Comparison of ENCODE assay signal across 20 cellular contexts in the genomic region with DNA sequence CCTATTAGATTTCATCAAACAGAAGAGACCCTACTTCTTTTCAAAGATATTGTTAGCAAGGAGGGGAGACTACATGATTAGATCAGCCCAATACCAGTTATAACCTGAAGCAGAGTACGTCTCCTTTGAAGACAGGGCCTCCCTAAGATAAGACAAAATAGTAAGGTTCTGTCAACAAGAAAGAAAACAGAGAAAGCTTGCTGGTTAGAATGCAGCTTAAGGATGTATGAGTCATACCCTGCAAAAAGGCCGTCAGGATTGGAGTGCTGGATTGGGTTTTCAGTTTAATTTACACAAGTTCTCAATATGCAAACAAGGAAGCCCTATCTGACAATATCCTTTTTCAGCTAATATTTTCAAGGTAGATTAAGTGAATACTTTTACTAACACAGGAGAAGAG.
DNase-seq lines count a peak whose midpoint lies in the region; ATAC-seq and TF ChIP-seq lines count a peak whose summit lies in the region.
"Had no signal": no experiment of that assay in that cellular context is flagged by ENCODE, and none has a peak within 500 bp of the region (broad histone marks: within the 10 kb centered on the region; RNA-seq: fewer than 3 reads in every experiment).

No MANE protein-coding gene starts in this region.

- peaks cover 0 to 3% (median 0%) of the 10 kb centered on the region in 3 experiments for H3K27me3 ChIP-seq in neuronal stem cell (ENCODE audit: control insufficient read depth in 3 of 3, insufficient read depth in 3 of 3, low read depth in 1 of 3, low read length in 3 of 3)

- H2BK120ac ChIP-seq in neuronal stem cell (ENCODE audit: low read depth, low read length), result no peak overlapping the region

- H3K4me3 Mint-ChIP-seq in activated naive CD4-positive, alpha-beta T cell treated with anti-CD3 and anti-CD28 coated beads for 36 hours, result no peak overlapping the region
- H3K4me3 Mint-ChIP-seq: CD14-positive monocyte had no signal

- H3K4me1 ChIP-seq in neuronal stem cell (ENCODE audit: control insufficient read depth in 2 of 2, insufficient read depth in 1 of 2, low read depth in 1 of 2, low read length in 2 of 2), result peaks cover 6 to 7% of the 10 kb centered on the region in 2 donors

- peak overlapping the region; percentile 12 for H2AFZ ChIP-seq in neuronal stem cell (ENCODE audit: low read length)

- no peak overlapping the region for H2BK5ac ChIP-seq in neuronal stem cell (ENCODE audit: low read length)

- H3K27ac Mint-ChIP-seq in activated naive CD4-positive, alpha-beta T cell treated with anti-CD3 and anti-CD28 coated beads for 36 hours, result no peak overlapping the region
- H3K27ac Mint-ChIP-seq: CD14-positive monocyte had no signal

- CTCF ChIA-PET in activated naive CD4-positive, alpha-beta T cell treated with anti-CD3 and anti-CD28 coated beads for 36 hours (lab: Charles Lee), result no interaction called here

- H3K27me3 Mint-ChIP-seq in activated naive CD4-positive, alpha-beta T cell treated with anti-CD3 and anti-CD28 coated beads for 36 hours (ENCODE audit: low read depth), result no peaks in the 10 kb centered on the region

- peaks cover 0 to 6% of the 10 kb centered on the region in 2 donors for H3K9me3 ChIP-seq in neuronal stem cell (replicated peaks in 1 of 2; ENCODE audit: control insufficient read depth in 2 of 2, insufficient read depth in 1 of 2, low read depth in 1 of 2, low read length in 2 of 2)

- intact Hi-C loops in activated naive CD4-positive, alpha-beta T cell treated with anti-CD3 and anti-CD28 coated beads for 36 hours (cut with micrococcal nuclease), result no loop called here

- no peak overlapping the region for H2BK12ac ChIP-seq in neuronal stem cell (ENCODE audit: low read length)

- no peak overlapping the region for H3K9ac ChIP-seq in neuronal stem cell (ENCODE audit: low read depth, low read length, poor library complexity)

- H4K8ac ChIP-seq in neuronal stem cell (ENCODE audit: low read depth, low read length), result no peak overlapping the region

- H2BK15ac ChIP-seq in neuronal stem cell (ENCODE audit: low read length), result no peak overlapping the region

- H3K23ac ChIP-seq in neuronal stem cell (ENCODE audit: low read depth, low read length, poor library complexity), result no peak overlapping the region

- no peaks in the 10 kb centered on the region for H3K36me3 Mint-ChIP-seq in activated naive CD4-positive, alpha-beta T cell treated with anti-CD3 and anti-CD28 coated beads for 36 hours (ENCODE audit: low read depth)
- H3K36me3 Mint-ChIP-seq: CD14-positive monocyte had no signal

- no peak overlapping the region for H3K4me2 ChIP-seq in neuronal stem cell (ENCODE audit: insufficient read depth, low read length, poor library complexity, severe bottlenecking)

- no peak overlapping the region for H2AK5ac ChIP-seq in neuronal stem cell (ENCODE audit: low read depth, low read length)

- H3K4me1 Mint-ChIP-seq in activated naive CD4-positive, alpha-beta T cell treated with anti-CD3 and anti-CD28 coated beads for 36 hours (ENCODE audit: low read depth), result no peaks in the 10 kb centered on the region
- H3K4me1 Mint-ChIP-seq: CD14-positive monocyte had no signal

- peak; percentile 32 for DNase-seq in ELF-1 (ENCODE audit: low read depth, low spot score)
- DNase-seq in amniotic epithelial cell (ENCODE audit: low read depth), result peak; percentile 81
- DNase-seq in fibroblast of villous mesenchyme (ENCODE audit: low read depth), result peak; percentile 67
- DNase-seq in neuronal stem cell (ENCODE audit: low spot score), result no peak
- DNase-seq in activated naive CD4-positive, alpha-beta T cell treated with anti-CD3 and anti-CD28 coated beads for 36 hours, result no peak
- no peak for DNase-seq in 8988T
- no peak for DNase-seq in SKM-1 treated with dmso at 0.1 percent for 144 hours (lab: John Stamatoyannopoulos, UW; ENCODE audit: unreplicated experiment)
- DNase-seq: AML-193, GOT3, MV-4-11, NCI-H1694 treated with DMSO at 0.1 percent for 48 hours, NCI-H2107, NCI-H226, NCI-H524, NCI-H82, SIG-M5 had no signal

- H3K4ac ChIP-seq in neuronal stem cell (ENCODE audit: low read length), result no peak overlapping the region

- no peak overlapping the region for H3K18ac ChIP-seq in neuronal stem cell (ENCODE audit: low read length)

- H4K91ac ChIP-seq in neuronal stem cell (ENCODE audit: low read depth, low read length, poor library complexity), result no peak overlapping the region

- H3K27ac ChIP-seq in neuronal stem cell (replicated peaks; ENCODE audit: low read length), result no peak overlapping the region

- no peak for ATAC-seq in GM18858 (IDR thresholded peaks at IDR 0.05; ENCODE audit: unreplicated experiment)
- ATAC-seq: GM12878, K562 had no signal

- TF ChIP-seq CTCF in fibroblast of villous mesenchyme (IDR thresholded peaks at IDR 0.05; ENCODE audit: insufficient read depth, low read depth, low read length), result no peak

- H3K4me3 ChIP-seq in fibroblast of villous mesenchyme (ENCODE audit: low read depth, low read length), result no peak overlapping the region
- no peak overlapping the region for H3K4me3 ChIP-seq in neuronal stem cell (ENCODE audit: low read length in 2 of 2)
- H3K4me3 ChIP-seq: GM12878, K562 had no signal

- no peaks in the 10 kb centered on the region for H3K79me1 ChIP-seq in neuronal stem cell (ENCODE audit: low read depth, low read length)

- peaks cover 5% of the 10 kb centered on the region for H3K9me3 Mint-ChIP-seq in activated naive CD4-positive, alpha-beta T cell treated with anti-CD3 and anti-CD28 coated beads for 36 hours

- H3K14ac ChIP-seq in neuronal stem cell (ENCODE audit: low read length), result no peak overlapping the region

- no CpG with 5 or more reads among the region's 2 CpGs for WGBS in neuronal stem cell (ENCODE audit: extremely low coverage in 2 of 2, insufficient read length in 2 of 2, insufficient replicate concordance in 1 of 2), 2 donors

- no peaks in the 10 kb centered on the region for H3K36me3 ChIP-seq in neuronal stem cell (replicated peaks in 1 of 2; ENCODE audit: control insufficient read depth in 2 of 2, insufficient read depth in 2 of 2, low read length in 2 of 2)

Comparison
In these comparisons a context has a peak if more than half of its experiments do, and no peak if none do; other contexts are left out.
1. DNase-seq: peak in ELF-1 (single experiment), amniotic epithelial cell (single experiment) and fibroblast of villous mesenchyme (single experiment); none in neuronal stem cell (single experiment), activated naive CD4-positive, alpha-beta T cell treated with anti-CD3 and anti-CD28 coated beads for 36 hours (single experiment), 8988T (single experiment) and SKM-1 treated with dmso at 0.1 percent for 144 hours (single experiment).